ENCODE assay signal across 27 cellular contexts in the genomic region with DNA sequence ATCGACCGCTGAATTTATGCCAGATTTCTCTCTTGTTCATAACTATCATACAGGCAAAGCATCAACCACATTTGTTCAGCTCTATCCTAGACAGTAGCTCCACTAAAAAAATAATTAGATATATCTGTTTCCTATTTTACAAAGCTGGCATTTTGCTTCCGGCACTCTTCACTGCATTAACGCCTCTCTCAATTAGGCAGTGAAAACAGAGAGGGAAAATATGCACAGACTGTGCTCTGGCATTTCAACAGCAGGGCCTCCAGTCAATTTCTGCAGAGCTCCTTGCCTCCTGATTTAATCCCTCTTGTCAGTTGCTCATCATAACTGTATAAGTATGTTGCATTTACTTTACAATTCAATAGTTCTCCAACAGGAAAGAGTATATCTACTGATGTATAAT.
"Had no signal": no experiment of that assay in that cellular context is flagged by ENCODE, and none has a peak within 500 bp of the region (broad histone marks: within the 10 kb centered on the region; RNA-seq: fewer than 3 reads in every experiment).

No MANE protein-coding gene starts in this region.

- H3K4me1 ChIP-seq: adrenal gland, foreskin keratinocyte, gastrocnemius medialis had no signal

- H3K27ac ChIP-seq: adrenal gland, ascending aorta, brain microvascular endothelial cell, coronary artery, dorsolateral prefrontal cortex, foreskin keratinocyte, gastrocnemius medialis, heart left ventricle had no signal

- ATAC-seq: activated CD4-positive, alpha-beta T cell treated with anti-CD3 and anti-CD28 coated beads for 36 hours; activated CD8-positive, alpha-beta memory T cell treated with anti-CD3 and anti-CD28 coated beads, Interleukin-2, amount 10 ng/mL, durations not matched to agents 7 days and 5 days; activated CD8-positive, alpha-beta T cell treated with anti-CD3 and anti-CD28 coated beads, Interleukin-2, amount 10 ng/mL, durations not matched to agents 7 days and 5 days; activated naive CD8-positive, alpha-beta T cell treated with anti-CD3 and anti-CD28 coated beads, Interleukin-2, amount 50 U/mL, for 24 hours; esophagus mucosa; foreskin keratinocyte; gastrocnemius medialis; heart left ventricle had no signal

- H3K9me3 ChIP-seq: adrenal gland, ascending aorta, gastrocnemius medialis, heart left ventricle had no signal

- H3K4me3 ChIP-seq: adrenal gland, ascending aorta, coronary artery, dorsolateral prefrontal cortex, gastrocnemius medialis, heart left ventricle had no signal

- H3K36me3 ChIP-seq: adrenal gland, ascending aorta, brain microvascular endothelial cell, gastrocnemius medialis, heart left ventricle had no signal

- H3K27me3 ChIP-seq: adrenal gland, ascending aorta, brain microvascular endothelial cell, dorsolateral prefrontal cortex, foreskin keratinocyte, gastrocnemius medialis, heart left ventricle had no signal

- DNase-seq: activated CD4-positive, alpha-beta memory T cell treated with anti-CD3 and anti-CD28 coated beads for 36 hours; activated CD4-positive, alpha-beta T cell treated with anti-CD3 and anti-CD28 coated beads for 36 hours; activated CD4-positive, alpha-beta T cell treated with anti-CD3 and anti-CD28 coated beads, Interleukin-2, amount 10 ng/mL, durations not matched to agents 24 days and 14 days; activated CD4-positive, CD25-positive, alpha-beta regulatory T cell; activated CD4-positive, CD25-positive, alpha-beta regulatory T cell treated with anti-CD3 and anti-CD28 coated beads, Interleukin-2, amount 50 U/mL, for 72 hours; activated CD8-positive, alpha-beta memory T cell treated with anti-CD3 and anti-CD28 coated beads, Interleukin-2, amount 10 ng/mL, durations not matched to agents 7 days and 5 days; activated CD8-positive, alpha-beta memory T cell treated with anti-CD3 and anti-CD28 coated beads, Interleukin-2, amount 50 U/mL, for 4 hours; activated CD8-positive, alpha-beta T cell treated with anti-CD3 and anti-CD28 coated beads, Interleukin-2, amount 10 ng/mL, durations not matched to agents 7 days and 5 days; activated effector memory CD4-positive, alpha-beta T cell treated with anti-CD3 and anti-CD28 coated beads, Interleukin-2, amount 50 U/mL, for 16 hours; activated naive CD4-positive, alpha-beta T cell treated with anti-CD3 and anti-CD28 coated beads for 36 hours; activated naive CD8-positive, alpha-beta T cell treated with anti-CD3 and anti-CD28 coated beads for 36 hours; activated naive CD8-positive, alpha-beta T cell treated with anti-CD3 and anti-CD28 coated beads, Interleukin-2, amount 50 U/mL, for 24 hours; activated T-cell treated with anti-CD3 and anti-CD28 coated beads, Interleukin-2, amount 50 U/mL, for 1 hour; activated T-cell treated with anti-CD3 and anti-CD28 coated beads, Interleukin-2, amount 50 U/mL, for 48 hours; adrenal gland; brain microvascular endothelial cell; dorsolateral prefrontal cortex; effector memory CD4-positive, alpha-beta T cell; endodermal cell; foreskin keratinocyte; gastrocnemius medialis; glutamatergic neuron; heart left ventricle; T-helper 2 cell had no signal
